In genomic region chr5:176671399-176671798, GRCh38 we compare ENCODE assay signal across 1 cellular context.
TF ChIP-seq lines count a peak whose summit lies in the region.

No MANE protein-coding gene starts in this region.

TF ChIP-seq in K562, 482 proteins besides CTCF, POLR2A, EP300 and RAD21:
- TF ChIP-seq NFIC (IDR thresholded peaks at IDR 0.05) (peak; percentile 59), SREBF2 (CRISPR knock-in tag; IDR thresholded peaks at IDR 0.05) (no peak)
TF ChIP-seq in K562: peak in this region for 1.
